ENCODE assay signal across 2 cellular contexts in genomic region chr5:162055095-162055494, GRCh38. TPM values are rescaled to one million over a fixed set of nuclear protein-coding genes. Genes with fewer than 3 reads are reported as not detected.
"Had no signal": no experiment of that assay in that cellular context is flagged by ENCODE, and none has a peak within 500 bp of the region (broad histone marks: within the 10 kb centered on the region; RNA-seq: fewer than 3 reads in every experiment).

No MANE protein-coding gene starts in this region.

RNA-seq across cellular contexts. Expression of gene GABRG2, which starts 12.5 kb away (rescaled TPM):
- total RNA-seq: G401, GM12878 had no signal
